8 cellular contexts compared by ENCODE assay signal in the genomic region with DNA sequence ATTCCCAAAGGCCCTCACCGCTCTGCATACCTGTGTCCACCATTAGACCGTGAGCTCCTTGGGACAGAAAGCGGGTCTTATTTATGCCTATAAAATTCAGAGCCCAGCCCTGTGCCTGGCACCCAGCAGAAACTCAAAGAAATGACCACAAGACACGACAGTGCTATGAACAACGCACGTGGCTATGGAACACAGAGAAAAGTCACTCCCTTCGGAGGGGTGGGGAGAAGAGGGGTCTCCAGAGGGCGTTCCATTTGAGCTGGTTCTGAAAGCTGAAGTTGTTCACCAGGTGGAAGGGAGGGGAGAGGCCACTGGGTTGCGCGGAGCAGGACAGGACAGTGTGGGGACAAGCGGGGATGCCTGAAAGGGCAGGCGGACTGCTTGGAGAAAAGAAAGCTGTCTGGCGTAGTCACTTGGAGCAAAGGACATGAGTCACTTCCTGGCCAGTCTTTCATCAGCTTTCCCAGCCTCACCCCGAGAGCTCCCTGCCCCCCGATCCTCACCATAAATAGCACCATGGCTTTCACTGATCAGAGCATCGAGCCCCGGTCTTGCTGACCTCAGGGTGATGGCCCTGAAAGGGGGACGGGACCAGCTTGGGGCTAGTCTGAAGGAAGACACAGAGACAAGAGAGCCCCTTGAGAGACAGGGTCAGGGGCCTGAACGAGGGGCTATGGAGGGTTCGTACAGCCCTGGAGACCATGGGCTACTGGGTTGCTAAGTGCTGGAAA. TPM values are rescaled to one million over a fixed set of nuclear protein-coding genes. Genes with fewer than 3 reads are reported as not detected.
DNase-seq lines count a peak whose midpoint lies in the region; ATAC-seq and TF ChIP-seq lines count a peak whose summit lies in the region.

No MANE protein-coding gene starts in this region.

- H3K4me1 Mint-ChIP-seq in activated naive CD8-positive, alpha-beta T cell treated with anti-CD3 and anti-CD28 coated beads, Interleukin-2, amount 10 ng/mL, durations not matched to agents 7 days and 5 days: peaks cover 48% of the 10 kb centered on the region
- H3K4me1 Mint-ChIP-seq in progenitor cell of endocrine pancreas (ENCODE audit: low read depth): peaks cover 35% of the 10 kb centered on the region

- WGBS in HUES64: 69% methylated on average over 20 of the region's 20 CpGs
- 33 to 38% methylated on average over 20 of the region's 20 CpGs for WGBS in heart right ventricle, 2 donors

- intact Hi-C loops in heart right ventricle (cut with DNase I): loop anchor here in 4 of 10 donors (1.0 to 5.0 kb wide), 5 partner anchors 17 to 86 kb away; no protein-coding TSS in a partner anchor

- H3K4me1 ChIP-seq in HUES64 (ENCODE audit: insufficient read depth, low read length): peaks cover 21% of the 10 kb centered on the region
- peaks cover 33 to 75% (median 56%) of the 10 kb centered on the region in 9 donors for H3K4me1 ChIP-seq in heart right ventricle

- H3K4me3 ChIP-seq in HUES64 (ENCODE audit: low read length): 0 out of 2 replicates have a peak overlapping the region, but pooled peaks have one; percentile 7
- H3K4me3 ChIP-seq in heart right ventricle: peak overlapping the region in 8 of 10 donors; percentile 1 to 36 (median 12)

- H3K27me3 ChIP-seq in HUES64 (ENCODE audit: insufficient read depth, low read length) (no peaks in the 10 kb centered on the region), heart right ventricle (no peaks in the 10 kb centered on the region)

- peaks cover 25% of the 10 kb centered on the region for H3K36me3 Mint-ChIP-seq in activated naive CD8-positive, alpha-beta T cell treated with anti-CD3 and anti-CD28 coated beads, Interleukin-2, amount 10 ng/mL, durations not matched to agents 7 days and 5 days
- peaks cover 32% of the 10 kb centered on the region for H3K36me3 Mint-ChIP-seq in progenitor cell of endocrine pancreas (ENCODE audit: insufficient read depth)

- H3K36me3 ChIP-seq in HUES64 (ENCODE audit: insufficient read depth, low read length) (peaks cover 11% of the 10 kb centered on the region), heart right ventricle (peaks cover 0 to 69% (median 15%) of the 10 kb centered on the region in 9 donors)

- DNase-seq in AML-193 (lab: John Stamatoyannopoulos, UW) (peak; percentile 49 to 52), heart right ventricle (peak; percentile 71 to 93), progenitor cell of endocrine pancreas (ENCODE audit: low spot score, unreplicated experiment) (no peak), cerebellar cortex (ENCODE audit: low spot score) (no peak), pons (ENCODE audit: low spot score) (no peak), SK-N-DZ (ENCODE audit: low spot score) (no peak)
- DNase-seq in activated naive CD8-positive, alpha-beta T cell treated with anti-CD3 and anti-CD28 coated beads, Interleukin-2, amount 10 ng/mL, durations not matched to agents 7 days and 5 days: no peak

- peak overlapping the region; percentile 31 for H3K27ac Mint-ChIP-seq in activated naive CD8-positive, alpha-beta T cell treated with anti-CD3 and anti-CD28 coated beads, Interleukin-2, amount 10 ng/mL, durations not matched to agents 7 days and 5 days
- peak overlapping the region; percentile 92 for H3K27ac Mint-ChIP-seq in progenitor cell of endocrine pancreas

- H3K9ac ChIP-seq in HUES64 (ENCODE audit: low read depth, low read length): peak overlapping the region; percentile 68

- H3K9me3 ChIP-seq in HUES64 (ENCODE audit: insufficient read depth, low read depth, low read length) (no peaks in the 10 kb centered on the region), heart right ventricle (no peaks in the 10 kb centered on the region)

- peak overlapping the region; percentile 14 for H3K4me3 Mint-ChIP-seq in activated naive CD8-positive, alpha-beta T cell treated with anti-CD3 and anti-CD28 coated beads, Interleukin-2, amount 10 ng/mL, durations not matched to agents 7 days and 5 days
- no peak overlapping the region for H3K4me3 Mint-ChIP-seq in progenitor cell of endocrine pancreas (ENCODE audit: low read depth)

- no peaks in the 10 kb centered on the region for H3K27me3 Mint-ChIP-seq in activated naive CD8-positive, alpha-beta T cell treated with anti-CD3 and anti-CD28 coated beads, Interleukin-2, amount 10 ng/mL, durations not matched to agents 7 days and 5 days
- no peaks in the 10 kb centered on the region for H3K27me3 Mint-ChIP-seq in progenitor cell of endocrine pancreas

- no peak for TF ChIP-seq CTCF in heart right ventricle (IDR thresholded peaks at IDR 0.05)
- TF ChIP-seq CTCF in progenitor cell of endocrine pancreas (IDR thresholded peaks at IDR 0.05; ENCODE audit: unreplicated experiment): no peak

- ATAC-seq in activated naive CD8-positive, alpha-beta T cell treated with anti-CD3 and anti-CD28 coated beads, Interleukin-2, amount 10 ng/mL, durations not matched to agents 7 days and 5 days (ENCODE audit: low read depth): peak; percentile 30
- ATAC-seq in heart right ventricle: peak; percentile 83 to 91 (median 88)

- H3K9me3 Mint-ChIP-seq in activated naive CD8-positive, alpha-beta T cell treated with anti-CD3 and anti-CD28 coated beads, Interleukin-2, amount 10 ng/mL, durations not matched to agents 7 days and 5 days: no peaks in the 10 kb centered on the region
- H3K9me3 Mint-ChIP-seq in progenitor cell of endocrine pancreas (ENCODE audit: low read depth): no peaks in the 10 kb centered on the region

- POLR2A ChIA-PET in activated naive CD8-positive, alpha-beta T cell treated with anti-CD3 and anti-CD28 coated beads, Interleukin-2, amount 10 ng/mL, durations not matched to agents 7 days and 5 days (lab: Charles Lee): interaction anchor here (0.6 to 2.1 kb wide), 5 partner anchors 8 to 81 kb away, joined by 3 to 6 read pairs (median 3); no protein-coding TSS in a partner anchor

- peak overlapping the region; percentile 68 for H3K27ac ChIP-seq in HUES64 (ENCODE audit: low read depth, low read length)
- peak overlapping the region; percentile 92 to 98 (median 96) for H3K27ac ChIP-seq in heart right ventricle

RNA-seq across cellular contexts. Expression of a gene that starts 28.5 kb away (rescaled TPM):
- 29.4 TPM for polyA plus RNA-seq in HUES64 (2013, experiment 1 of 2)
- polyA plus RNA-seq in HUES64 (2013, experiment 2 of 2): 36.1 TPM
- 10 to 100 TPM; 83.2 to 85.5 TPM for total RNA-seq in activated naive CD8-positive, alpha-beta T cell treated with anti-CD3 and anti-CD28 coated beads, Interleukin-2, amount 10 ng/mL, durations not matched to agents 7 days and 5 days
- total RNA-seq in heart right ventricle: 10 to 100 TPM; 30.6 to 81.8 (median 53.1) TPM
- 10 to 100 TPM; 41.4 to 44.7 TPM for polyA plus RNA-seq in heart right ventricle
- 200 and 217 TPM in 2 replicates for total RNA-seq in progenitor cell of endocrine pancreas
- polyA plus RNA-seq in SK-N-DZ (2014; cell fraction: cytosol; rRNA removed): 17.4 and 17.5 TPM in 2 replicates
- polyA plus RNA-seq in SK-N-DZ (2014; cell fraction: nucleus; rRNA removed): 6.6 and 9.1 TPM in 2 replicates

Comparison
In these comparisons a context has a peak if more than half of its experiments do, and no peak if none do; other contexts are left out.
1. DNase-seq: peak in AML-193 (2 of 2) and heart right ventricle (2 of 2); none in activated naive CD8-positive, alpha-beta T cell treated with anti-CD3 and anti-CD28 coated beads, Interleukin-2, amount 10 ng/mL, durations not matched to agents 7 days and 5 days (single experiment), progenitor cell of endocrine pancreas (single experiment), cerebellar cortex (single experiment), pons (single experiment) and SK-N-DZ (single experiment).